Comparison of ENCODE assay signal across 21 cellular contexts in genomic region chr6:25512560-25512959, GRCh38.
DNase-seq lines count a peak whose midpoint lies in the region; ATAC-seq, FAIRE-seq and TF ChIP-seq lines count a peak whose summit lies in the region.
"Had no signal": no experiment of that assay in that cellular context is flagged by ENCODE, and none has a peak within 500 bp of the region (broad histone marks: within the 10 kb centered on the region; RNA-seq: fewer than 3 reads in every experiment).

No MANE protein-coding gene starts in this region.

- no peaks in the 10 kb centered on the region for H3K36me3 ChIP-seq in HepG2 (replicated peaks in 1 of 2; ENCODE audit: control insufficient read depth in 1 of 2, insufficient read depth in 2 of 2, low read length in 2 of 2)
- no peaks in the 10 kb centered on the region for H3K36me3 ChIP-seq in right lobe of liver
- H3K36me3 ChIP-seq: BE2C, BLaER1 had no signal

- H3K9me3 Mint-ChIP-seq in WTC11 = no peaks in the 10 kb centered on the region
- no peaks in the 10 kb centered on the region for H3K9me3 Mint-ChIP-seq in CD4-positive, alpha-beta T cell
- H3K9me3 Mint-ChIP-seq: CD4-positive, CD25-positive, alpha-beta regulatory T cell; CD8-positive, alpha-beta T cell had no signal

- no peak overlapping the region for H3K4me2 ChIP-seq in HepG2 (ENCODE audit: low read depth, low read length)
- H3K4me2 ChIP-seq: BLaER1 had no signal

- no peaks in the 10 kb centered on the region for H3K27me3 Mint-ChIP-seq in WTC11 (ENCODE audit: low read depth)
- H3K27me3 Mint-ChIP-seq in CD4-positive, alpha-beta T cell = no peaks in the 10 kb centered on the region

- in situ Hi-C loops in HepG2 (cut with HindIII; ENCODE audit: extremely low pct_ligation_motif_present, low pct_unique_long_range_greater_than_20kb) = no loop called here

- no peak overlapping the region for H3K27ac Mint-ChIP-seq in WTC11
- no peak overlapping the region for H3K27ac Mint-ChIP-seq in CD4-positive, alpha-beta T cell
- H3K27ac Mint-ChIP-seq: CD14-positive monocyte; CD4-positive, CD25-positive, alpha-beta regulatory T cell; CD8-positive, alpha-beta T cell had no signal

- FAIRE-seq in HepG2 (lab: Jason Lieb, UNC) = no peak
- FAIRE-seq: D721Med, G401.6, GM12891, GM19239 had no signal

- TF ChIP-seq RAD21 in HepG2 (CRISPR knock-in tag; IDR thresholded peaks at IDR 0.05) = no peak

- H3K4me1 Mint-ChIP-seq in WTC11 = no peaks in the 10 kb centered on the region
- no peaks in the 10 kb centered on the region for H3K4me1 Mint-ChIP-seq in CD4-positive, alpha-beta T cell (ENCODE audit: low read depth)
- H3K4me1 Mint-ChIP-seq: CD4-positive, CD25-positive, alpha-beta regulatory T cell had no signal

- no peaks in the 10 kb centered on the region for H3K27me3 ChIP-seq in HepG2 (ENCODE audit: control insufficient read depth in 1 of 2, insufficient read depth in 2 of 2, low read length in 2 of 2)
- H3K27me3 ChIP-seq in right lobe of liver = no peaks in the 10 kb centered on the region
- H3K27me3 ChIP-seq in CD4-positive, alpha-beta T cell (ENCODE audit: control insufficient read depth, insufficient read depth, low read length) = no peaks in the 10 kb centered on the region
- H3K27me3 ChIP-seq: BE2C, BLaER1 had no signal

- H3K27ac ChIP-seq in HepG2 (ENCODE audit: extremely low read length, insufficient read depth, low read length) (no peak overlapping the region), right lobe of liver (no peak overlapping the region)
- H3K27ac ChIP-seq in CD4-positive, alpha-beta T cell (ENCODE audit: low read depth, low read length) = no peak overlapping the region
- H3K27ac ChIP-seq: 22Rv1, BLaER1 had no signal

- TF ChIP-seq EP300 in HepG2 (IDR thresholded peaks at IDR 0.05; ENCODE audit: low read depth in 2 of 2, low read length in 2 of 2) (no peak), HepG2 (CRISPR knock-in tag; IDR thresholded peaks at IDR 0.05; ENCODE audit: borderline replicate concordance) (no peak)

- BruUV-seq in HepG2 (replicated peaks; lab: Mats Ljungman, UMichigan) = no TSS peak

- H3K36me3 Mint-ChIP-seq in WTC11 = peaks cover 11% of the 10 kb centered on the region
- peaks cover 25% of the 10 kb centered on the region for H3K36me3 Mint-ChIP-seq in CD4-positive, alpha-beta T cell (ENCODE audit: low read depth)
- H3K36me3 Mint-ChIP-seq: CD14-positive monocyte; CD4-positive, CD25-positive, alpha-beta regulatory T cell had no signal

- CTCF ChIA-PET in HepG2 (lab: Yijun Ruan, JAX; ENCODE audit: low intra/inter-chr PET ratio, low total read pairs) (no interaction called here), WTC11 (lab: Charles Lee) (no interaction called here)
- CTCF ChIA-PET in CD4-positive, alpha-beta T cell (lab: Charles Lee) = no interaction called here

- no peaks in the 10 kb centered on the region for H3K4me1 ChIP-seq in HepG2 (ENCODE audit: insufficient read depth, low read length)
- no peaks in the 10 kb centered on the region for H3K4me1 ChIP-seq in right lobe of liver
- H3K4me1 ChIP-seq: BE2C, BLaER1, Caco-2 had no signal

- no peak for ATAC-seq in HepG2
- ATAC-seq in right lobe of liver = no peak
- ATAC-seq in WTC11 = no peak
- no peak for ATAC-seq in HG03457 (IDR thresholded peaks at IDR 0.05; ENCODE audit: unreplicated experiment)
- ATAC-seq in CD4-positive, alpha-beta T cell (ENCODE audit: poor library complexity) = no peak
- ATAC-seq: CD8-positive, alpha-beta T cell had no signal

- no peak overlapping the region for H3K4me3 Mint-ChIP-seq in WTC11
- H3K4me3 Mint-ChIP-seq in CD4-positive, alpha-beta T cell = no peak overlapping the region
- H3K4me3 Mint-ChIP-seq: CD14-positive monocyte; CD4-positive, CD25-positive, alpha-beta regulatory T cell; CD8-positive, alpha-beta T cell had no signal

- H3K9ac ChIP-seq in HepG2 (ENCODE audit: insufficient read depth, low read depth, low read length) = no peak overlapping the region
- H3K9ac ChIP-seq: BLaER1 had no signal

- H3K9me3 ChIP-seq in HepG2 (ENCODE audit: low read length) = no peaks in the 10 kb centered on the region
- H3K9me3 ChIP-seq in right lobe of liver = no peaks in the 10 kb centered on the region
- H3K9me3 ChIP-seq in CD4-positive, alpha-beta T cell (ENCODE audit: control insufficient read depth, low read length) = no peaks in the 10 kb centered on the region
- H3K9me3 ChIP-seq: BE2C, BLaER1, Caco-2 had no signal

- intact Hi-C loops in HepG2 (cut with micrococcal nuclease; ENCODE audit: unreplicated experiment) = no loop called here
- intact Hi-C loops in right lobe of liver (cut with DNase I) = no loop called here
- intact Hi-C loops in CD4-positive, alpha-beta T cell (cut with DNase I, micrococcal nuclease) = no loop called here

- no peaks in the 10 kb centered on the region for H4K20me1 ChIP-seq in HepG2 (ENCODE audit: insufficient read depth, low read length)
- H4K20me1 ChIP-seq: BLaER1 had no signal

- TF ChIP-seq CTCF in HepG2 (CRISPR knock-in tag; IDR thresholded peaks at IDR 0.05) (no peak), right lobe of liver (IDR thresholded peaks at IDR 0.05) (no peak), WTC11 (IDR thresholded peaks at IDR 0.05) (no peak)
- no peak for TF ChIP-seq CTCF in CD4-positive, alpha-beta T cell (IDR thresholded peaks at IDR 0.05)

- DNase-seq in HepG2 (ENCODE audit: low spot score) (no peak), right lobe of liver (no peak), WTC11 (ENCODE audit: low spot score) (no peak)
- no peak for DNase-seq in CD4-positive, alpha-beta T cell
- DNase-seq: ACHN; BE2C; C1 segment of cervical spinal cord; Caco-2; Calu3; CD4-positive, CD25-positive, alpha-beta regulatory T cell; CD8-positive, alpha-beta T cell; DMS79 treated with DMSO at 0.1 percent for 48 hours; GF-D8 had no signal

- H3K4me3 ChIP-seq in HepG2 (replicated peaks in 1 of 3; ENCODE audit: insufficient read depth in 1 of 3, low read depth in 2 of 3, low read length in 3 of 3) = no peak overlapping the region
- H3K4me3 ChIP-seq in right lobe of liver = no peak overlapping the region
- H3K4me3 ChIP-seq: BLaER1 had no signal

- no peaks in the 10 kb centered on the region for H3K79me2 ChIP-seq in HepG2 (ENCODE audit: insufficient read depth, low read length)

- POLR2A ChIA-PET in HepG2 (lab: Yijun Ruan, JAX) (no interaction called here), WTC11 (lab: Charles Lee) (no interaction called here)
- POLR2A ChIA-PET in CD4-positive, alpha-beta T cell (lab: Charles Lee) = no interaction called here

- no peak overlapping the region for H2AFZ ChIP-seq in HepG2 (ENCODE audit: low read length)

- TF ChIP-seq POLR2A in HepG2 (IDR thresholded peaks at IDR 0.05; ENCODE audit: insufficient read depth in 1 of 2, low read depth in 2 of 2, low read length in 2 of 2) = no peak
- TF ChIP-seq POLR2A in right lobe of liver (IDR thresholded peaks at IDR 0.05) = no peak

TF ChIP-seq in HepG2, 621 proteins besides CTCF, POLR2A, EP300 and RAD21:
- TF ChIP-seq ZNF317 (CRISPR knock-in tag; IDR thresholded peaks at IDR 0.05) = peak; percentile 84
- TF ChIP-seq ZNF598 (CRISPR knock-in tag; IDR thresholded peaks at IDR 0.05; ENCODE audit: borderline replicate concordance) = no peak

TF ChIP-seq in WTC11, 78 proteins besides CTCF, POLR2A, EP300 and RAD21:
- TF ChIP-seq ZNF317 (CRISPR knock-in tag; IDR thresholded peaks at IDR 0.05; ENCODE audit: borderline replicate concordance, low read depth) (peak; percentile 76; the same call in 1 of the 2 replicates), IRF2 (CRISPR knock-in tag; IDR thresholded peaks at IDR 0.05; ENCODE audit: borderline replicate concordance, low read depth) (no peak)

Comparison
In these comparisons a context has a peak if more than half of its experiments do, and no peak if none do; other contexts are left out.
1. Of the 50 proteins assayed by ChIP-seq in both HepG2 and WTC11: peak only in HepG2: none; only in WTC11: none; in both: ZNF317; in neither: 49.